Comparison of ENCODE assay signal across 28 cellular contexts in the genomic region with DNA sequence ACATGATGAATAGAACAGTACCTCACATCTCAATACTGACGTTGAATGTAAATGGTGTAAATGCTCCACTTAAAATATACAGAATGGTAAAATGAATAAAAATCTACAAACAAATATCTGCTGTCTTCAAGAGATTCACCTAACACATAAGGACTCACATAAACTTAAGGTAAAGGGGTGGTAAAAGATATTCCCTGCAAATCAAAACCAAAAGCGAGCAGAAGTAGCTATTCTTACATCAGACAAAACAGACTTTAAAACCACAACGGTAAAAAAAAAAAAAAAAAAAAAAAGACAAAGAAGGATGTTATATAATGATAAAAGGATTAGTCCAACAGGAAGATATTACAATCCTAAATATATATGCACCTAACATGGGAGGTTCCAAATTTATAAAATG.
"Had no signal": no experiment of that assay in that cellular context is flagged by ENCODE, and none has a peak within 500 bp of the region (broad histone marks: within the 10 kb centered on the region; RNA-seq: fewer than 3 reads in every experiment).

No MANE protein-coding gene starts in this region.

- H3K9ac ChIP-seq: neural progenitor cell, parathyroid adenoma had no signal

- H3K36me3 Mint-ChIP-seq: neural progenitor cell; stimulated activated effector memory CD8-positive, alpha-beta T cell treated with anti-CD3 and anti-CD28 coated beads, Interleukin-12 subunit alpha, Interleukin-12 subunit beta, amount 100 ng/mL, for 72 hours; stimulated activated naive B cell treated with anti-CD40 and anti-IgM and Interleukin-4, amounts not matched to agents 10 μg/mL and 1 μg/mL and 100 μg/mL, for 72 hours had no signal

- DNase-seq: occipital lobe; ovary; posterior cingulate gyrus; psoas muscle; right cardiac atrium; right lobe of liver; sigmoid colon; small intestine; stimulated activated CD4-positive, alpha-beta T cell treated with anti-CD3 and anti-CD28 coated beads, Interleukin-15, amount 100 ng/mL, for 24 hours; stimulated activated CD4-positive, alpha-beta T cell treated with anti-CD3 and anti-CD28 coated beads, Interleukin-2, amount 100 ng/mL, for 24 hours; stimulated activated CD4-positive, alpha-beta T cell treated with anti-CD3 and anti-CD28 coated beads, Interleukin-2, amount 100 ng/mL, for 48 hours; stimulated activated CD4-positive, alpha-beta T cell treated with anti-CD3 and anti-CD28 coated beads, Interleukin-4, amount 100 ng/mL, for 24 hours; stimulated activated naive B cell treated with anti-CD40 and anti-IgM and Interleukin-4, amounts not matched to agents 10 μg/mL and 1 μg/mL and 100 μg/mL, for 72 hours; stimulated activated naive CD4-positive, alpha-beta T cell treated with Interleukin-2 at 50 U/mL for 16 hours; stomach; thyroid gland; trophoblast cell; upper lobe of left lung had no signal

- H3K27ac ChIP-seq: neural progenitor cell, ovary, parathyroid adenoma, psoas muscle, right lobe of liver, sigmoid colon, stomach, thoracic aorta, thyroid gland, tibial nerve, upper lobe of left lung, vagina had no signal

- H3K9me3 ChIP-seq: ovary, psoas muscle, right lobe of liver, thoracic aorta, thyroid gland, vagina had no signal

- H3K9me3 Mint-ChIP-seq: stimulated activated effector memory CD8-positive, alpha-beta T cell treated with anti-CD3 and anti-CD28 coated beads, Interleukin-12 subunit alpha, Interleukin-12 subunit beta, amount 100 ng/mL, for 72 hours had no signal

- H3K4me1 Mint-ChIP-seq: nephron; neural progenitor cell; stimulated activated effector memory CD8-positive, alpha-beta T cell treated with anti-CD3 and anti-CD28 coated beads, Interleukin-12 subunit alpha, Interleukin-12 subunit beta, amount 100 ng/mL, for 72 hours; stimulated activated naive B cell treated with anti-CD40 and anti-IgM and Interleukin-4, amounts not matched to agents 10 μg/mL and 1 μg/mL and 100 μg/mL, for 72 hours had no signal

- H3K27me3 Mint-ChIP-seq: progenitor cell of endocrine pancreas; stimulated activated naive B cell treated with anti-CD40 and anti-IgM and Interleukin-4, amounts not matched to agents 10 μg/mL and 1 μg/mL and 100 μg/mL, for 72 hours had no signal

- H3K4me3 Mint-ChIP-seq: nephron; neural progenitor cell; stimulated activated effector memory CD8-positive, alpha-beta T cell treated with anti-CD3 and anti-CD28 coated beads, Interleukin-12 subunit alpha, Interleukin-12 subunit beta, amount 100 ng/mL, for 72 hours; stimulated activated naive B cell treated with anti-CD40 and anti-IgM and Interleukin-4, amounts not matched to agents 10 μg/mL and 1 μg/mL and 100 μg/mL, for 72 hours; stimulated activated naive CD8-positive, alpha-beta T cell treated with anti-CD3 and anti-CD28 coated beads, Interleukin-15, Interleukin-2, amounts not matched to agents 100 ng/mL and 50 ng/mL, for 24 hours had no signal

- H3K4me3 ChIP-seq: neural progenitor cell, ovary, psoas muscle, right lobe of liver, sigmoid colon, stomach, thoracic aorta, thyroid gland, tibial nerve, upper lobe of left lung, vagina had no signal

- H3K4me1 ChIP-seq: neural progenitor cell, parathyroid adenoma, psoas muscle, right lobe of liver, sigmoid colon, stomach, thyroid gland, tibial nerve, upper lobe of left lung, vagina had no signal

- H2AFZ ChIP-seq: neural progenitor cell, parathyroid adenoma had no signal

- ATAC-seq: psoas muscle; right cardiac atrium; right lobe of liver; stimulated activated effector memory CD8-positive, alpha-beta T cell treated with anti-CD3 and anti-CD28 coated beads, Interleukin-12 subunit alpha, Interleukin-12 subunit beta, amount 100 ng/mL, for 72 hours; stimulated activated naive B cell treated with anti-CD40 and anti-IgM and Interleukin-4, amounts not matched to agents 10 μg/mL and 1 μg/mL and 100 μg/mL, for 72 hours had no signal

- H3K4me2 ChIP-seq: neural progenitor cell had no signal

- H3K36me3 ChIP-seq: neural progenitor cell, ovary, right lobe of liver, sigmoid colon, stomach, thoracic aorta, thyroid gland, tibial nerve, upper lobe of left lung, vagina had no signal

- H3K27me3 ChIP-seq: neural progenitor cell, ovary, right lobe of liver, sigmoid colon, stomach, thyroid gland, tibial nerve, upper lobe of left lung, vagina had no signal

- FAIRE-seq: small intestine, urothelium cell line had no signal

- H3K27ac Mint-ChIP-seq: nephron; neural progenitor cell; progenitor cell of endocrine pancreas; stimulated activated effector memory CD8-positive, alpha-beta T cell treated with anti-CD3 and anti-CD28 coated beads, Interleukin-12 subunit alpha, Interleukin-12 subunit beta, amount 100 ng/mL, for 72 hours; stimulated activated naive B cell treated with anti-CD40 and anti-IgM and Interleukin-4, amounts not matched to agents 10 μg/mL and 1 μg/mL and 100 μg/mL, for 72 hours; stimulated activated naive CD8-positive, alpha-beta T cell treated with anti-CD3 and anti-CD28 coated beads, Interleukin-15, Interleukin-2, amounts not matched to agents 100 ng/mL and 50 ng/mL, for 24 hours had no signal

- H3K79me2 ChIP-seq: parathyroid adenoma had no signal
